Comparison of ENCODE assay signal across 9 cellular contexts in the genomic region with DNA sequence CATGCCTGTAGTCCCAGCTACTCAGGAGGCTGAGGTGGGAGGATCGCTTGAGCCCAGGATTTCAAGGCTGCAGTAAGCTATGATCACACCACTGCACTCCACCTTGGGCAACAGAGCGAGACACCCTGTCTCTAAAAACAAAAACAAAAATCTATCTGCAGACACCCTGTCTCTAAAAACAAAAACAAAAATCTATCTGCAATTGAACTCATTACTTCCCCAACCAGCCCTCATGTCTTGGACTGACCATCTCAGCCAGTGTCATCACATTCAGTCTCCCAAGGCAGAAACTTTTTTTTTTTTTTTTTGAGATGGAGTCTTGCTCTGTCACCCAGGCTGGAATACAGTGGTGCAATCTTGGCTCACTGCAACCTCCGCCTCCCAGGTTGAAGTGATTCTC. TPM values are rescaled to one million over a fixed set of nuclear protein-coding genes. Genes with fewer than 3 reads are reported as not detected.
DNase-seq lines count a peak whose midpoint lies in the region; ATAC-seq and TF ChIP-seq lines count a peak whose summit lies in the region.
"Not testable (repeated sequence)": the region's sequence is repeated elsewhere in the genome, so short reads cannot be mapped to it uniquely, and the experiment has no call there.
"Had no signal": no experiment of that assay in that cellular context is flagged by ENCODE, and none has a peak within 500 bp of the region (broad histone marks: within the 10 kb centered on the region; RNA-seq: fewer than 3 reads in every experiment).

No MANE protein-coding gene starts in this region.

- BruUV-seq in Caco-2 (replicated peaks; lab: Mats Ljungman, UMichigan); PC-9 (replicated peaks; lab: Mats Ljungman, UMichigan): not testable (repeated sequence)
- BruUV-seq in mammary epithelial cell (replicated peaks; lab: Mats Ljungman, UMichigan) = TSS peak; percentile 42

- POLR2A ChIA-PET in Caco-2 (lab: Charles Lee) = not testable (repeated sequence)
- POLR2A ChIA-PET in HEK293T (lab: Yijun Ruan, JAX) = interaction anchor here (0.7 kb wide), 1 partner anchor 122 kb away, joined by 3 read pairs; no protein-coding TSS in a partner anchor
- POLR2A ChIA-PET in PC-9 (lab: Charles Lee; ENCODE audit: unreplicated experiment) = interaction anchor here (0.6 kb wide), 2 partner anchors 24 to 104 kb away, joined by 4 to 5 read pairs; no protein-coding TSS in a partner anchor

- peak; percentile 31 for ATAC-seq in sciatic nerve

- H3F3A ChIP-seq in PC-9 (ENCODE audit: insufficient read depth, low read depth) = peaks cover 36% of the 10 kb centered on the region

- in situ Hi-C loops in mammary epithelial cell (cut with MboI; ENCODE audit: low sequenced_read_pairs in 2 of 2) = not testable (repeated sequence)

- WGBS in mammary epithelial cell (ENCODE audit: low coverage, missing lambda C conversion rate) = 90% methylated on average over 2 of the region's 3 CpGs
- WGBS in mesodermal cell (ENCODE audit: insufficient coverage in 2 of 2), 2 experiments = 100% methylated on average over 2 to 3 of the region's 3 CpGs

- not testable (repeated sequence) for H3K36me3 ChIP-seq in Caco-2 (ENCODE audit: control insufficient read depth, insufficient read depth, low read length); PC-9 (ENCODE audit: low read depth); SJSA1; mammary epithelial cell (ENCODE audit: insufficient read depth, low read length); mesodermal cell (ENCODE audit: control insufficient read depth, insufficient read depth, low read length)

- not testable (repeated sequence) for H3K4me3 Mint-ChIP-seq in Caco-2 (ENCODE audit: unreplicated experiment)

- peaks cover 14% of the 10 kb centered on the region for H3K4me1 Mint-ChIP-seq in Caco-2 (ENCODE audit: low read depth, unreplicated experiment)

- H3K4me1 ChIP-seq in Caco-2 (peaks cover 27% of the 10 kb centered on the region), PC-9 (replicated peaks; ENCODE audit: insufficient read depth) (peaks cover 44% of the 10 kb centered on the region), SJSA1 (replicated peaks) (peaks cover 41% of the 10 kb centered on the region)
- H3K4me1 ChIP-seq in mammary epithelial cell (ENCODE audit: insufficient read depth, low read length); mesodermal cell (ENCODE audit: control insufficient read depth, insufficient read depth, low read length, poor library complexity, severe bottlenecking): not testable (repeated sequence)

- DNase-seq in Caco-2; HEK293T (ENCODE audit: extremely low spot score); PC-9; mammary epithelial cell; sciatic nerve (ENCODE audit: low spot score): not testable (repeated sequence)
- DNase-seq in SJSA1 (ENCODE audit: low read depth in 1 of 2, low spot score in 2 of 2) = peak in 1 of 2 experiments; percentile 30

- H3K36me3 Mint-ChIP-seq in Caco-2 (ENCODE audit: insufficient read depth, unreplicated experiment) = not testable (repeated sequence)

- H3K9ac ChIP-seq in mammary epithelial cell (ENCODE audit: insufficient read depth, low read length) = not testable (repeated sequence)

- H3K79me2 ChIP-seq in PC-9 (ENCODE audit: low read depth); mammary epithelial cell (ENCODE audit: insufficient read depth, low read length): not testable (repeated sequence)

- TF ChIP-seq CTCF in Caco-2 (IDR thresholded peaks at IDR 0.05; ENCODE audit: insufficient read depth in 1 of 2, low read depth in 1 of 2, low read length in 1 of 2, severe bottlenecking in 1 of 2, unreplicated experiment in 1 of 2); PC-9 (conservative IDR thresholded peaks at IDR 0.05); mammary epithelial cell (conservative IDR thresholded peaks at IDR 0.05 in 1 of 2, IDR thresholded peaks at IDR 0.05 in 1 of 2; ENCODE audit: extremely low read depth in 1 of 2, insufficient read depth in 1 of 2, low read depth in 1 of 2, low read length in 2 of 2): not testable (repeated sequence)

- not testable (repeated sequence) for H2AFZ ChIP-seq in PC-9; mammary epithelial cell (ENCODE audit: low read depth, low read length)

- not testable (repeated sequence) for H3K9me3 ChIP-seq in Caco-2; PC-9 (ENCODE audit: insufficient read depth, low read depth); SJSA1 (replicated peaks); mammary epithelial cell (replicated peaks; ENCODE audit: insufficient read depth, low read length); mesodermal cell (ENCODE audit: control insufficient read depth, low read length)

- H3K27ac Mint-ChIP-seq in Caco-2 (ENCODE audit: unreplicated experiment) = peak overlapping the region; percentile 78

- CTCF ChIA-PET in Caco-2 (lab: Charles Lee); mammary epithelial cell (lab: Charles Lee; ENCODE audit: low non-redundant PET): not testable (repeated sequence)
- CTCF ChIA-PET in HEK293T (lab: Yijun Ruan, JAX) (interaction anchor here (1.1 kb wide), 1 partner anchor 58 kb away, joined by 3 read pairs; no protein-coding TSS in a partner anchor), PC-9 (lab: Charles Lee) (interaction anchor here (0.6 to 0.7 kb wide), 2 partner anchors 80 to 192 kb away, joined by 4 to 7 read pairs; no protein-coding TSS in a partner anchor)

- not testable (repeated sequence) for H4K20me1 ChIP-seq in PC-9 (ENCODE audit: insufficient read depth); mammary epithelial cell (ENCODE audit: insufficient read depth, low read length)

- H3K9me2 ChIP-seq in PC-9 (ENCODE audit: insufficient read depth) = not testable (repeated sequence)

- dilution Hi-C loops in mammary epithelial cell (cut with HindIII; ENCODE audit: low sequenced_read_pairs) = loop anchor here (10.0 kb wide), 1 partner anchor 59 kb away; no protein-coding TSS in a partner anchor

- H3K27me3 ChIP-seq in Caco-2 (replicated peaks; ENCODE audit: control insufficient read depth, insufficient read depth, low read length); PC-9 (ENCODE audit: insufficient read depth, low read depth); SJSA1 (replicated peaks); mammary epithelial cell (ENCODE audit: insufficient read depth, low read length): not testable (repeated sequence)

- not testable (repeated sequence) for H3K4me3 ChIP-seq in Caco-2 (ENCODE audit: low read depth, low read length); PC-9; SJSA1; mammary epithelial cell (replicated peaks in 1 of 3; ENCODE audit: insufficient read depth in 1 of 3, low read depth in 2 of 3, low read length in 3 of 3); mesodermal cell (ENCODE audit: extremely low read depth, insufficient read depth, low read length, poor library complexity, severe bottlenecking)

- peak overlapping the region; percentile 64 for H3K4me2 ChIP-seq in PC-9
- H3K4me2 ChIP-seq in mammary epithelial cell (ENCODE audit: insufficient read depth, low read depth, low read length) = not testable (repeated sequence)

- H3K27ac ChIP-seq in PC-9 = peak overlapping the region; percentile 98
- H3K27ac ChIP-seq in SJSA1 = peak overlapping the region; percentile 88
- H3K27ac ChIP-seq in mammary epithelial cell (ENCODE audit: insufficient read depth, low read depth, low read length) = not testable (repeated sequence)
- H3K27ac ChIP-seq in mesodermal cell (ENCODE audit: low read depth, low read length, severe bottlenecking) = peak overlapping the region; percentile 76

- not testable (repeated sequence) for H3K9me3 Mint-ChIP-seq in Caco-2 (ENCODE audit: unreplicated experiment)

- not testable (repeated sequence) for H3K27me3 Mint-ChIP-seq in Caco-2 (ENCODE audit: insufficient read depth, unreplicated experiment)

- intact Hi-C loops in Caco-2 (cut with micrococcal nuclease; ENCODE audit: unreplicated experiment) = loop anchor here (5.0 kb wide), 1 partner anchor 43 kb away; no protein-coding TSS in a partner anchor
- intact Hi-C loops in PC-9 (cut with micrococcal nuclease; ENCODE audit: unreplicated experiment); mammary epithelial cell (cut with micrococcal nuclease); sciatic nerve (cut with DNase I): not testable (repeated sequence)

TF ChIP-seq in HEK293T, 16 proteins besides CTCF, POLR2A, EP300 and RAD21:
- 0 out of 2 replicates have a peak, but pooled peaks have one; percentile 16 for TF ChIP-seq ZNF384 (IDR thresholded peaks at IDR 0.05)

RNA-seq across cellular contexts. Expression of gene NYAP1, which starts 20.3 kb away (rescaled TPM):
- total RNA-seq in Caco-2 (2022) (1.3 and 1.7 TPM in 2 replicates), PC-9 (2021) (1.3 and 1.9 TPM in 2 replicates), mammary epithelial cell (under 1 TPM; 0.33 to 0.80 TPM), sciatic nerve (9.1 TPM)
- total RNA-seq in SJSA1 (2014; rRNA removed; shearing (Covaris generic)) = 0.63 and 0.87 TPM in 2 replicates
- polyA plus RNA-seq in mammary epithelial cell = 0.09 TPM
- polyA minus RNA-seq in mammary epithelial cell = not detected
- polyA plus RNA-seq in mesodermal cell (2013, experiment 1 of 2) = 6.7 TPM
- polyA plus RNA-seq in mesodermal cell (2013, experiment 2 of 2) = 5.7 TPM
- total RNA-seq: A172 had no signal

RNA-seq across cellular contexts. Expression of gene TSC22D4, which starts 25.0 kb away (rescaled TPM):
- 27.2 and 32.0 TPM in 2 replicates for total RNA-seq in Caco-2 (2022)
- 68.8 and 79.8 TPM in 2 replicates for total RNA-seq in PC-9 (2021)
- total RNA-seq in SJSA1 (2014; rRNA removed; shearing (Covaris generic)) = 25.3 and 32.7 TPM in 2 replicates
- total RNA-seq in mammary epithelial cell = 10 to 100 TPM; 12.0 to 35.2 TPM
- polyA plus RNA-seq in mammary epithelial cell = 20.6 TPM
- 14.0 TPM for polyA minus RNA-seq in mammary epithelial cell
- 57.9 TPM for polyA plus RNA-seq in mesodermal cell (2013, experiment 1 of 2)
- 45.5 TPM for polyA plus RNA-seq in mesodermal cell (2013, experiment 2 of 2)
- 148 TPM for total RNA-seq in sciatic nerve

RNA-seq across cellular contexts. Expression of gene AGFG2, which starts 35.0 kb away (rescaled TPM):
- total RNA-seq in Caco-2 (2022) (58.5 and 60.7 TPM in 2 replicates), PC-9 (2021) (30.4 and 35.2 TPM in 2 replicates), mammary epithelial cell (10 to 100 TPM in 1 of 2 donors, 1 to 10 TPM in 1; 8.0 to 10.9 TPM), sciatic nerve (30.6 TPM)
- total RNA-seq in SJSA1 (2014; rRNA removed; shearing (Covaris generic)) = 15.6 and 24.2 TPM in 2 replicates
- 4.0 TPM for polyA plus RNA-seq in mammary epithelial cell
- 11.4 TPM for polyA minus RNA-seq in mammary epithelial cell
- polyA plus RNA-seq in mesodermal cell (2013, experiment 1 of 2) = 14.0 TPM
- polyA plus RNA-seq in mesodermal cell (2013, experiment 2 of 2) = 9.2 TPM

RNA-seq across cellular contexts. Expression of gene SPACDR, which starts 40.0 kb away (rescaled TPM):
- total RNA-seq in Caco-2 (2022) = 0.41 and 0.84 TPM in 2 replicates
- total RNA-seq in PC-9 (2021) = 1.4 and 4.2 TPM in 2 replicates
- total RNA-seq in SJSA1 (2014; rRNA removed; shearing (Covaris generic)) = 0.66 TPM in 1 of 2 replicates, not detected in the other
- total RNA-seq in mammary epithelial cell = under 1 TPM in 1 of 2 donors, not detected in 1; 0.59 TPM
- 0.33 TPM for polyA plus RNA-seq in mammary epithelial cell
- not detected for polyA minus RNA-seq in mammary epithelial cell
- polyA plus RNA-seq in mesodermal cell (2013, experiment 1 of 2) = 2.0 TPM
- polyA plus RNA-seq in mesodermal cell (2013, experiment 2 of 2) = 2.2 TPM
- total RNA-seq in sciatic nerve = 3.6 TPM
- total RNA-seq: HepG2 had no signal
